1 cellular context compared by ENCODE assay signal in genomic region chr20:53513489-53514298, GRCh38.
TF ChIP-seq lines count a peak whose summit lies in the region.

No MANE protein-coding gene starts in this region.

TF ChIP-seq in HepG2, 621 proteins besides CTCF, POLR2A, EP300 and RAD21 (continued from another document and continues in another):
- TF ChIP-seq ARID5B (CRISPR knock-in tag; IDR thresholded peaks at IDR 0.05) (peak; percentile 65; the same call in 1 of the 2 replicates), HIVEP1 (CRISPR knock-in tag; IDR thresholded peaks at IDR 0.05) (no peak), ZNF430 (CRISPR knock-in tag; IDR thresholded peaks at IDR 0.05) (peak; percentile 33; the same call in 1 of the 2 replicates), MAZ (IDR thresholded peaks at IDR 0.05; ENCODE audit: borderline replicate concordance, low read depth, low read length) (no peak), MAZ (CRISPR knock-in tag; IDR thresholded peaks at IDR 0.05; ENCODE audit: low read depth) (no peak), SYNCRIP (IDR thresholded peaks at IDR 0.05; ENCODE audit: insufficient read depth, low read depth, low read length) (no peak), ZNF496 (CRISPR knock-in tag; IDR thresholded peaks at IDR 0.05; ENCODE audit: insufficient replicate concordance) (no peak), ZNF691 (CRISPR knock-in tag; IDR thresholded peaks at IDR 0.05; ENCODE audit: borderline replicate concordance, low read depth) (no peak), RBM39 (IDR thresholded peaks at IDR 0.05; ENCODE audit: low read depth, low read length, poor library complexity, severe bottlenecking) (no peak), ZNF24 (IDR thresholded peaks at IDR 0.05) (no peak), NFYC (CRISPR knock-in tag; IDR thresholded peaks at IDR 0.05) (no peak), ZNF766 (CRISPR knock-in tag; IDR thresholded peaks at IDR 0.05; ENCODE audit: borderline replicate concordance) (no peak), ZNF235 (CRISPR knock-in tag; IDR thresholded peaks at IDR 0.05; ENCODE audit: borderline replicate concordance) (no peak), HDAC2 (CRISPR knock-in tag; IDR thresholded peaks at IDR 0.05) (no peak), ZMYM2 (CRISPR knock-in tag; IDR thresholded peaks at IDR 0.05) (no peak), ZNF503 (CRISPR knock-in tag; IDR thresholded peaks at IDR 0.05) (0 out of 2 replicates have a peak, but pooled peaks have one; percentile 34), SKI (IDR thresholded peaks at IDR 0.05; ENCODE audit: partially characterized antibody) (peak; percentile 14), ZNF18 (CRISPR knock-in tag; IDR thresholded peaks at IDR 0.05; ENCODE audit: insufficient replicate concordance) (no peak), NCOR1 (IDR thresholded peaks at IDR 0.05; ENCODE audit: borderline replicate concordance, low read length) (no peak), MTA1 (CRISPR knock-in tag; IDR thresholded peaks at IDR 0.05; ENCODE audit: borderline replicate concordance) (peak; percentile 29; the same call in 1 of the 2 replicates), NFYB (CRISPR knock-in tag; IDR thresholded peaks at IDR 0.05) (peak; percentile 63), MBNL3 (CRISPR knock-in tag; conservative IDR thresholded peaks at IDR 0.05) (no peak), HOMEZ (CRISPR knock-in tag; IDR thresholded peaks at IDR 0.05; ENCODE audit: low read depth) (0 out of 2 replicates have a peak, but pooled peaks have one; percentile 18), XBP1 (CRISPR knock-in tag; IDR thresholded peaks at IDR 0.05) (no peak), ZSCAN22 (CRISPR knock-in tag; IDR thresholded peaks at IDR 0.05) (no peak), ZNF256 (CRISPR knock-in tag; conservative IDR thresholded peaks at IDR 0.05) (no peak), TBX2 (CRISPR knock-in tag; IDR thresholded peaks at IDR 0.05; ENCODE audit: borderline replicate concordance) (peak; percentile 79), NCOA5 (CRISPR knock-in tag; IDR thresholded peaks at IDR 0.05) (no peak), ZNF3 (CRISPR knock-in tag; IDR thresholded peaks at IDR 0.05) (no peak), ZBTB20 (CRISPR knock-in tag; IDR thresholded peaks at IDR 0.05; ENCODE audit: borderline replicate concordance, low read depth) (0 out of 2 replicates have a peak, but pooled peaks have one; percentile 38), PRMT3 (CRISPR knock-in tag; IDR thresholded peaks at IDR 0.05; ENCODE audit: borderline replicate concordance, low read depth) (no peak), ZBTB10 (CRISPR knock-in tag; IDR thresholded peaks at IDR 0.05; ENCODE audit: borderline replicate concordance) (no peak), NR2C2 (CRISPR knock-in tag; IDR thresholded peaks at IDR 0.05; ENCODE audit: borderline replicate concordance) (no peak), MLXIP (CRISPR knock-in tag; IDR thresholded peaks at IDR 0.05; ENCODE audit: borderline replicate concordance) (no peak), ZNF382 (CRISPR knock-in tag; IDR thresholded peaks at IDR 0.05; ENCODE audit: borderline replicate concordance) (no peak), ZNF136 (CRISPR knock-in tag; IDR thresholded peaks at IDR 0.05; ENCODE audit: low read depth) (0 out of 2 replicates have a peak, but pooled peaks have one; percentile 69), ZNF275 (CRISPR knock-in tag; IDR thresholded peaks at IDR 0.05; ENCODE audit: borderline replicate concordance) (no peak), BCL3 (CRISPR knock-in tag; IDR thresholded peaks at IDR 0.05) (0 out of 2 replicates have a peak, but pooled peaks have one; percentile 40), ATF2 (CRISPR knock-in tag; IDR thresholded peaks at IDR 0.05) (0 out of 2 replicates have a peak, but pooled peaks have one; percentile 24), SAP130 (CRISPR knock-in tag; IDR thresholded peaks at IDR 0.05; ENCODE audit: low read depth) (peak; percentile 61; the same call in 1 of the 2 replicates)
